25 cellular contexts compared by ENCODE assay signal in genomic region chr18:54830260-54830659, GRCh38. TPM values are rescaled to one million over a fixed set of nuclear protein-coding genes. Genes with fewer than 3 reads are reported as not detected.
DNase-seq lines count a peak whose midpoint lies in the region; ATAC-seq and TF ChIP-seq lines count a peak whose summit lies in the region.
"Had no signal": no experiment of that assay in that cellular context is flagged by ENCODE, and none has a peak within 500 bp of the region (broad histone marks: within the 10 kb centered on the region; RNA-seq: fewer than 3 reads in every experiment).

No MANE protein-coding gene starts in this region.

- no peak for TF ChIP-seq EP300 in suprapubic skin (IDR thresholded peaks at IDR 0.05)
- TF ChIP-seq EP300 in sigmoid colon (IDR thresholded peaks at IDR 0.05) = no peak

- H3K36me3 Mint-ChIP-seq in activated naive CD4-positive, alpha-beta T cell treated with anti-CD3 and anti-CD28 coated beads, Interleukin-2, amount 50 U/mL, for 72 hours = peaks cover 13 to 15% of the 10 kb centered on the region in 2 donors

- H3K27ac ChIP-seq in breast epithelium (peak overlapping the region; percentile 70 to 88), suprapubic skin (peak overlapping the region; percentile 90), sigmoid colon (no peak overlapping the region)
- H3K27ac ChIP-seq: ascending aorta, parathyroid adenoma, right lobe of liver, thyroid gland had no signal

- no peaks in the 10 kb centered on the region for H3K36me3 ChIP-seq in breast epithelium
- no peaks in the 10 kb centered on the region for H3K36me3 ChIP-seq in suprapubic skin
- no peaks in the 10 kb centered on the region for H3K36me3 ChIP-seq in sigmoid colon
- H3K36me3 ChIP-seq: ascending aorta, right lobe of liver, thyroid gland had no signal

- no peak overlapping the region for H3K27ac Mint-ChIP-seq in activated naive CD4-positive, alpha-beta T cell treated with anti-CD3 and anti-CD28 coated beads, Interleukin-2, amount 50 U/mL, for 72 hours
- H3K27ac Mint-ChIP-seq: activated CD4-positive, alpha-beta memory T cell treated with anti-CD3 and anti-CD28 coated beads, Interleukin-2, amount 10 ng/mL, durations not matched to agents 7 days and 5 days; B cell; nephron; stimulated activated naive B cell treated with anti-CD40 and anti-IgM and Interleukin-4, amounts not matched to agents 10 μg/mL and 1 μg/mL and 100 μg/mL, for 72 hours had no signal

- TF ChIP-seq POLR2A in breast epithelium (IDR thresholded peaks at IDR 0.05) (no peak), suprapubic skin (IDR thresholded peaks at IDR 0.05) (no peak), sigmoid colon (IDR thresholded peaks at IDR 0.05) (no peak)

- H3K4me3 ChIP-seq in breast epithelium (peak overlapping the region in 1 of 3 donors; percentile 64), suprapubic skin (peak overlapping the region; percentile 56), sigmoid colon (no peak overlapping the region)
- H3K4me3 ChIP-seq: ascending aorta, right lobe of liver, thyroid gland had no signal

- peak; percentile 10 to 46 for ATAC-seq in activated naive CD4-positive, alpha-beta T cell treated with anti-CD3 and anti-CD28 coated beads, Interleukin-2, amount 50 U/mL, for 72 hours
- no peak for ATAC-seq in GM19328 (IDR thresholded peaks at IDR 0.05; ENCODE audit: unreplicated experiment)
- no peak for ATAC-seq in GM21825 (IDR thresholded peaks at IDR 0.05; ENCODE audit: unreplicated experiment)
- ATAC-seq: Right ventricle myocardium inferior; stimulated activated naive B cell treated with anti-CD40 and anti-IgM and Interleukin-4, amounts not matched to agents 10 μg/mL and 1 μg/mL and 100 μg/mL, for 72 hours had no signal

- H3K27me3 ChIP-seq in breast epithelium = no peaks in the 10 kb centered on the region
- H3K27me3 ChIP-seq in suprapubic skin = no peaks in the 10 kb centered on the region
- H3K27me3 ChIP-seq in sigmoid colon = no peaks in the 10 kb centered on the region
- H3K27me3 ChIP-seq: ascending aorta, right lobe of liver, thyroid gland had no signal

- WGBS in suprapubic skin = 49% methylated on average over 1 of the region's 1 CpG
- 69 to 86% methylated on average over 1 of the region's 1 CpG for WGBS in sigmoid colon, 2 donors

- H3K9me3 ChIP-seq in breast epithelium (no peaks in the 10 kb centered on the region), suprapubic skin (no peaks in the 10 kb centered on the region), sigmoid colon (no peaks in the 10 kb centered on the region)
- H3K9me3 ChIP-seq: ascending aorta, right lobe of liver, thyroid gland had no signal

- H3K4me1 ChIP-seq in breast epithelium (no peaks in the 10 kb centered on the region), suprapubic skin (peaks cover 27% of the 10 kb centered on the region), sigmoid colon (peaks cover 0 to 16% (median 10%) of the 10 kb centered on the region in 4 donors)
- H3K4me1 ChIP-seq: ascending aorta, parathyroid adenoma had no signal

- peaks cover 9 to 13% of the 10 kb centered on the region in 2 donors for H3K9me3 Mint-ChIP-seq in activated naive CD4-positive, alpha-beta T cell treated with anti-CD3 and anti-CD28 coated beads, Interleukin-2, amount 50 U/mL, for 72 hours

- intact Hi-C loops in breast epithelium (cut with DNase I; ENCODE audit: low total_unique reads) = no loop called here
- intact Hi-C loops in sigmoid colon (cut with DNase I) = no loop called here

- no peak for TF ChIP-seq CTCF in breast epithelium (IDR thresholded peaks at IDR 0.05)
- no peak for TF ChIP-seq CTCF in suprapubic skin (IDR thresholded peaks at IDR 0.05)
- TF ChIP-seq CTCF in sigmoid colon (IDR thresholded peaks at IDR 0.05) = no peak

- DNase-seq in activated naive CD4-positive, alpha-beta T cell treated with anti-CD3 and anti-CD28 coated beads, Interleukin-2, amount 50 U/mL, for 72 hours (ENCODE audit: low spot score in 2 of 2) = no peak
- DNase-seq in activated naive CD4-positive, alpha-beta T cell treated with anti-CD3 and anti-CD28 coated beads, Interleukin-2, amount 50 U/mL, for 16 hours = no peak
- DNase-seq in breast epithelium (ENCODE audit: low spot score in 2 of 2) (no peak), iris pigment epithelial cell (ENCODE audit: low read depth) (peak; percentile 66), suprapubic skin (ENCODE audit: low spot score in 2 of 2) (no peak), sigmoid colon (no peak)
- DNase-seq: activated CD4-positive, alpha-beta memory T cell treated with anti-CD3 and anti-CD28 coated beads, Interleukin-2, amount 10 ng/mL, durations not matched to agents 7 days and 5 days; activated CD4-positive, CD25-positive, alpha-beta regulatory T cell; activated naive CD4-positive, alpha-beta T cell treated with Interleukin-2 at 50 U/mL for 16 hours; activated T-cell treated with anti-CD3 and anti-CD28 coated beads, Interleukin-2, amount 50 U/mL, for 1 hour; DMS79; KBM-7; NCI-H1930; NCI-H748 treated with DMSO at 0.1 percent for 48 hours; right lobe of liver; stimulated activated naive B cell treated with anti-CD40 and anti-IgM and Interleukin-4, amounts not matched to agents 10 μg/mL and 1 μg/mL and 100 μg/mL, for 72 hours; T1000; thyroid gland had no signal

RNA-seq across cellular contexts. Expression of gene RAB27B, which starts 2.0 kb away (rescaled TPM):
- under 1 TPM; 0.14 to 0.21 TPM for total RNA-seq in activated naive CD4-positive, alpha-beta T cell treated with anti-CD3 and anti-CD28 coated beads, Interleukin-2, amount 50 U/mL, for 72 hours
- 10 to 100 TPM in 2 of 3 donors, 1 to 10 TPM in 1; 1.1 to 24.6 (median 11.8) TPM for total RNA-seq in breast epithelium
- total RNA-seq in suprapubic skin = 10 to 100 TPM; 18.0 to 32.8 (median 20.6) TPM
- 1 to 10 TPM in 1 of 4 donors, under 1 TPM in 3; 0.27 to 1.4 (median 0.44) TPM for total RNA-seq in sigmoid colon
- polyA plus RNA-seq in sigmoid colon = 1 to 10 TPM; 2.5 to 6.0 (median 4.6) TPM

Comparison
In these comparisons a context has a peak if more than half of its experiments do, and no peak if none do; other contexts are left out.
1. ATAC-seq: peak in activated naive CD4-positive, alpha-beta T cell treated with anti-CD3 and anti-CD28 coated beads, Interleukin-2, amount 50 U/mL, for 72 hours (2 of 2); none in GM19328 (single experiment) and GM21825 (single experiment).
2. H3K27ac ChIP-seq: peak in breast epithelium (2 of 2) and suprapubic skin (single experiment); none in sigmoid colon (0 of 4).